2 cellular contexts compared by ENCODE assay signal in genomic region chr3:72178463-72179106, GRCh38.
A peak's percentile ranks its signal among the peaks of the same experiment; 100 is the strongest.
TF ChIP-seq lines count a peak whose summit lies in the region.

No MANE protein-coding gene starts in this region.

TF ChIP-seq in GM23338, 12 proteins besides CTCF, POLR2A, EP300 and RAD21 (continued from another document):
- TF ChIP-seq ZNF462 (CRISPR knock-in tag; IDR thresholded peaks at IDR 0.05) (no peak), STAT1 (IDR thresholded peaks at IDR 0.05; ENCODE audit: unreplicated experiment) (no peak), ETS1 (IDR thresholded peaks at IDR 0.05) (no peak), NANOG (IDR thresholded peaks at IDR 0.05; ENCODE audit: borderline replicate concordance) (no peak), CREB1 (CRISPR knock-in tag; IDR thresholded peaks at IDR 0.05; ENCODE audit: low read depth) (no peak), JUNB (IDR thresholded peaks at IDR 0.05; ENCODE audit: unreplicated experiment) (no peak), ZNF114 (CRISPR knock-in tag; IDR thresholded peaks at IDR 0.05) (no peak), EZH2 (IDR thresholded peaks at IDR 0.05; ENCODE audit: low read depth, unreplicated experiment) (no peak)

TF ChIP-seq in K562, 482 proteins besides CTCF, POLR2A, EP300 and RAD21 (continued from another document and continues in another):
- TF ChIP-seq ZNF639 (CRISPR knock-in tag; conservative IDR thresholded peaks at IDR 0.05 in 1 of 2, IDR thresholded peaks at IDR 0.05 in 1 of 2) (0 out of 4 replicates have a peak, but pooled peaks of 1 of the 2 experiments have one; percentile 28), SRSF1 (IDR thresholded peaks at IDR 0.05; ENCODE audit: low read depth, low read length) (no peak), HINFP (tag; conservative IDR thresholded peaks at IDR 0.05; ENCODE audit: low read depth) (no peak), PPARD (CRISPR knock-in tag; IDR thresholded peaks at IDR 0.05) (no peak), GATA2 (CRISPR knock-in tag; IDR thresholded peaks at IDR 0.05) (no peak), USF1 (CRISPR knock-in tag; IDR thresholded peaks at IDR 0.05) (no peak), DNMT1 (IDR thresholded peaks at IDR 0.05) (no peak), DACH1 (IDR thresholded peaks at IDR 0.05; ENCODE audit: partially characterized antibody) (no peak), HNRNPK (IDR thresholded peaks at IDR 0.05; ENCODE audit: low read depth, low read length, poor library complexity, severe bottlenecking) (no peak), ZNF592 (IDR thresholded peaks at IDR 0.05) (peak; percentile 55; the same call in 1 of the 2 replicates), CBX5 (IDR thresholded peaks at IDR 0.05; ENCODE audit: borderline replicate concordance, low read depth) (no peak), TCF15 (CRISPR knock-in tag; IDR thresholded peaks at IDR 0.05) (no peak), CTCFL (IDR thresholded peaks at IDR 0.05; ENCODE audit: borderline replicate concordance, insufficient read depth, low read depth, low read length, poor library complexity, severe bottlenecking) (no peak), TAF7 (tag; IDR thresholded peaks at IDR 0.05) (no peak), ZNF146 (CRISPR knock-in tag; IDR thresholded peaks at IDR 0.05; ENCODE audit: unreplicated experiment) (no peak), NR4A1 (CRISPR knock-in tag; IDR thresholded peaks at IDR 0.05) (no peak), NR4A1 (tag; IDR thresholded peaks at IDR 0.05) (no peak), ZBTB33 (CRISPR knock-in tag; IDR thresholded peaks at IDR 0.05) (no peak), ZKSCAN8 (CRISPR knock-in tag; IDR thresholded peaks at IDR 0.05) (no peak), RBFOX2 (IDR thresholded peaks at IDR 0.05; ENCODE audit: low read depth, low read length) (no peak), ZNF586 (CRISPR knock-in tag; conservative IDR thresholded peaks at IDR 0.05) (no peak), NELFE (IDR thresholded peaks at IDR 0.05; ENCODE audit: insufficient read depth, insufficient read length) (no peak), SREBF1 (IDR thresholded peaks at IDR 0.05; ENCODE audit: borderline replicate concordance, low read depth, low read length) (no peak), L3MBTL2 (IDR thresholded peaks at IDR 0.05) (0 out of 2 replicates have a peak, but pooled peaks have one; percentile 3), PBX2 (CRISPR knock-in tag; IDR thresholded peaks at IDR 0.05; ENCODE audit: low read depth) (no peak), PBX2 (tag; conservative IDR thresholded peaks at IDR 0.05; ENCODE audit: low read depth) (no peak), TCF7 (IDR thresholded peaks at IDR 0.05; ENCODE audit: borderline replicate concordance) (no peak), FOXK2 (conservative IDR thresholded peaks at IDR 0.05 in 1 of 2, IDR thresholded peaks at IDR 0.05 in 1 of 2; ENCODE audit: low read depth in 2 of 2) (0 out of 4 replicates have a peak, but pooled peaks of 1 of the 2 experiments have one; percentile 20), POLR2AphosphoS5 (IDR thresholded peaks at IDR 0.05; ENCODE audit: control insufficient read depth, insufficient read depth, low read depth, low read length) (no peak), DMBX1 (CRISPR knock-in tag; IDR thresholded peaks at IDR 0.05; ENCODE audit: borderline replicate concordance) (peak; percentile 60; the same call in 1 of the 2 replicates), CXXC5 (CRISPR knock-in tag; IDR thresholded peaks at IDR 0.05) (0 out of 2 replicates have a peak, but pooled peaks have one; percentile 11), NKRF (IDR thresholded peaks at IDR 0.05; ENCODE audit: borderline replicate concordance) (no peak), ZNF511 (CRISPR knock-in tag; IDR thresholded peaks at IDR 0.05) (no peak), CGGBP1 (CRISPR knock-in tag; IDR thresholded peaks at IDR 0.05) (no peak), ZNF134 (CRISPR knock-in tag; conservative IDR thresholded peaks at IDR 0.05) (no peak), RBM25 (IDR thresholded peaks at IDR 0.05; ENCODE audit: low read depth, low read length, severe bottlenecking) (peak; percentile 19), ZNF197 (CRISPR knock-in tag; IDR thresholded peaks at IDR 0.05; ENCODE audit: low read depth) (no peak), SETDB1 (IDR thresholded peaks at IDR 0.05; ENCODE audit: low read length) (no peak), SMARCC2 (IDR thresholded peaks at IDR 0.05; ENCODE audit: low read depth) (no peak)
